8 cellular contexts compared by ENCODE assay signal in genomic region chr5:36876389-36876964, GRCh38. TPM values are rescaled to one million over a fixed set of nuclear protein-coding genes. Genes with fewer than 3 reads are reported as not detected.
DNase-seq lines count a peak whose midpoint lies in the region; ATAC-seq, FAIRE-seq and TF ChIP-seq lines count a peak whose summit lies in the region.

A gene with protein sequence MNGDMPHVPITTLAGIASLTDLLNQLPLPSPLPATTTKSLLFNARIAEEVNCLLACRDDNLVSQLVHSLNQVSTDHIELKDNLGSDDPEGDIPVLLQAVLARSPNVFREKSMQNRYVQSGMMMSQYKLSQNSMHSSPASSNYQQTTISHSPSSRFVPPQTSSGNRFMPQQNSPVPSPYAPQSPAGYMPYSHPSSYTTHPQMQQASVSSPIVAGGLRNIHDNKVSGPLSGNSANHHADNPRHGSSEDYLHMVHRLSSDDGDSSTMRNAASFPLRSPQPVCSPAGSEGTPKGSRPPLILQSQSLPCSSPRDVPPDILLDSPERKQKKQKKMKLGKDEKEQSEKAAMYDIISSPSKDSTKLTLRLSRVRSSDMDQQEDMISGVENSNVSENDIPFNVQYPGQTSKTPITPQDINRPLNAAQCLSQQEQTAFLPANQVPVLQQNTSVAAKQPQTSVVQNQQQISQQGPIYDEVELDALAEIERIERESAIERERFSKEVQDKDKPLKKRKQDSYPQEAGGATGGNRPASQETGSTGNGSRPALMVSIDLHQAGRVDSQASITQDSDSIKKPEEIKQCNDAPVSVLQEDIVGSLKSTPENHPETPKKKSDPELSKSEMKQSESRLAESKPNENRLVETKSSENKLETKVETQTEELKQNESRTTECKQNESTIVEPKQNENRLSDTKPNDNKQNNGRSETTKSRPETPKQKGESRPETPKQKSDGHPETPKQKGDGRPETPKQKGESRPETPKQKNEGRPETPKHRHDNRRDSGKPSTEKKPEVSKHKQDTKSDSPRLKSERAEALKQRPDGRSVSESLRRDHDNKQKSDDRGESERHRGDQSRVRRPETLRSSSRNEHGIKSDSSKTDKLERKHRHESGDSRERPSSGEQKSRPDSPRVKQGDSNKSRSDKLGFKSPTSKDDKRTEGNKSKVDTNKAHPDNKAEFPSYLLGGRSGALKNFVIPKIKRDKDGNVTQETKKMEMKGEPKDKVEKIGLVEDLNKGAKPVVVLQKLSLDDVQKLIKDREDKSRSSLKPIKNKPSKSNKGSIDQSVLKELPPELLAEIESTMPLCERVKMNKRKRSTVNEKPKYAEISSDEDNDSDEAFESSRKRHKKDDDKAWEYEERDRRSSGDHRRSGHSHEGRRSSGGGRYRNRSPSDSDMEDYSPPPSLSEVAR (N-terminal part only) (plus strand): TSS chr5:36876769. CDS start chr5:36953697, 76,928 bp downstream.

- H3K4me3 ChIP-seq in AG04450 (ENCODE audit: low read depth, low read length) (peak within 1 kb of the TSS; percentile 83), bronchial epithelial cell (ENCODE audit: low read depth, low read length) (peak within 1 kb of the TSS; percentile 94)

- peak within 1 kb of the TSS; percentile 94 for H3K4me3 Mint-ChIP-seq in WTC11

- no peak for TF ChIP-seq CTCF in AG04450 (IDR thresholded peaks at IDR 0.05; ENCODE audit: low read depth, low read length)
- no peak for TF ChIP-seq CTCF in WTC11 (IDR thresholded peaks at IDR 0.05)
- TF ChIP-seq CTCF in bronchial epithelial cell (IDR thresholded peaks at IDR 0.05; ENCODE audit: insufficient read depth, low read length, severe bottlenecking): no peak

- H3K27me3 ChIP-seq in AG04450 (ENCODE audit: control insufficient read depth, insufficient read depth, low read length) (no peaks in the 10 kb centered on the region), bronchial epithelial cell (ENCODE audit: control insufficient read depth, insufficient read depth, low read length) (no peaks in the 10 kb centered on the region)

- ATAC-seq in GM18909 (IDR thresholded peaks at IDR 0.05; ENCODE audit: poor library complexity, unreplicated experiment): peak; percentile 65
- peak; percentile 67 for ATAC-seq in HG03175 (IDR thresholded peaks at IDR 0.05; ENCODE audit: unreplicated experiment)
- peak; percentile 68 for ATAC-seq in WTC11

- peaks cover 29% of the 10 kb centered on the region for H3K4me1 Mint-ChIP-seq in WTC11

- peak within 1 kb of the TSS; percentile 96 for H3K27ac Mint-ChIP-seq in WTC11

- H3K9me3 Mint-ChIP-seq in WTC11: no peaks in the 10 kb centered on the region

- H3K27ac ChIP-seq in AG04450 (ENCODE audit: low read depth, low read length): peak within 1 kb of the TSS; percentile 90

- peak; percentile 77 for DNase-seq in AG04450 (ENCODE audit: low read depth, low spot score)
- peak; percentile 95 for DNase-seq in NCI-H2227 treated with DMSO at 0.1 percent for 48 hours (lab: John Stamatoyannopoulos, UW)
- DNase-seq in WTC11 (ENCODE audit: low spot score): peak; percentile 83
- DNase-seq in bronchial epithelial cell (ENCODE audit: low read depth): peak; percentile 85
- DNase-seq in inferior parietal cortex (ENCODE audit: extremely low spot score): peak; percentile 95
- DNase-seq in stimulated activated CD4-positive, alpha-beta T cell treated with anti-CD3 and anti-CD28 coated beads, Interleukin-12 subunit alpha, Interleukin-12 subunit beta, amount 100 ng/mL, for 24 hours (ENCODE audit: low read depth in 2 of 2): peak; percentile 83

- H3K27me3 Mint-ChIP-seq in WTC11 (ENCODE audit: low read depth): no peaks in the 10 kb centered on the region

- FAIRE-seq in bronchial epithelial cell (lab: Jason Lieb, UNC): no peak

- no peaks in the 10 kb centered on the region; the same call in 1 of the 2 replicates for H3K36me3 Mint-ChIP-seq in WTC11

- H3K36me3 ChIP-seq in bronchial epithelial cell (ENCODE audit: control insufficient read depth, insufficient read depth, low read length): no peaks in the 10 kb centered on the region

- CTCF ChIA-PET in AG04450 (lab: Charles Lee): interaction anchor here (0.6 to 5.0 kb wide), 3 partner anchors 70 to 594 kb away, joined by 3 to 32 read pairs (median 8); no protein-coding TSS in a partner anchor
- CTCF ChIA-PET in WTC11 (lab: Charles Lee): interaction anchor here (0.6 to 5.0 kb wide), 5 partner anchors 13 to 1220 kb away, joined by 3 to 23 read pairs (median 3); no protein-coding TSS in a partner anchor

- H3K9me3 ChIP-seq in AG04450 (ENCODE audit: control insufficient read depth, insufficient read depth, low read length): no peaks in the 10 kb centered on the region

- POLR2A ChIA-PET in AG04450 (lab: Yijun Ruan, JAX) (interaction anchor here (0.9 to 1.0 kb wide), 3 partner anchors 9 to 71 kb away, joined by 4 to 5 read pairs (median 4); no protein-coding TSS in a partner anchor), WTC11 (lab: Charles Lee) (interaction anchor here (1.3 kb wide), 2 partner anchors 131 to 133 kb away, joined by 3 to 4 read pairs; no protein-coding TSS in a partner anchor)

TF ChIP-seq in WTC11, 78 proteins besides CTCF, POLR2A, EP300 and RAD21 (continues in another document):
- TF ChIP-seq E2F5 (CRISPR knock-in tag; IDR thresholded peaks at IDR 0.05) (peak; percentile 81), NFYB (CRISPR knock-in tag; conservative IDR thresholded peaks at IDR 0.05; ENCODE audit: low read depth) (no peak; the same call in 1 of the 2 replicates), ZNF671 (CRISPR knock-in tag; IDR thresholded peaks at IDR 0.05) (no peak), SOX15 (CRISPR knock-in tag; IDR thresholded peaks at IDR 0.05) (no peak), ZNF138 (CRISPR knock-in tag; conservative IDR thresholded peaks at IDR 0.05) (no peak), EMX1 (CRISPR knock-in tag; IDR thresholded peaks at IDR 0.05) (no peak), MAX (CRISPR knock-in tag; IDR thresholded peaks at IDR 0.05) (peak; percentile 16; the same call in 1 of the 2 replicates), SP1 (CRISPR knock-in tag; conservative IDR thresholded peaks at IDR 0.05) (0 out of 2 replicates have a peak, but pooled peaks have one; percentile 20), ZNF396 (CRISPR knock-in tag; IDR thresholded peaks at IDR 0.05; ENCODE audit: borderline replicate concordance) (no peak), NFE2L1 (CRISPR knock-in tag; IDR thresholded peaks at IDR 0.05) (peak; percentile 58; the same call in 1 of the 2 replicates), ZNF121 (CRISPR knock-in tag; IDR thresholded peaks at IDR 0.05) (no peak), ZNF317 (CRISPR knock-in tag; IDR thresholded peaks at IDR 0.05; ENCODE audit: borderline replicate concordance, low read depth) (no peak), ZNF232 (CRISPR knock-in tag; IDR thresholded peaks at IDR 0.05) (no peak), NR3C1 (CRISPR knock-in tag; conservative IDR thresholded peaks at IDR 0.05; ENCODE audit: low read depth) (no peak)
- TF ChIP-seq, protein P1, sequence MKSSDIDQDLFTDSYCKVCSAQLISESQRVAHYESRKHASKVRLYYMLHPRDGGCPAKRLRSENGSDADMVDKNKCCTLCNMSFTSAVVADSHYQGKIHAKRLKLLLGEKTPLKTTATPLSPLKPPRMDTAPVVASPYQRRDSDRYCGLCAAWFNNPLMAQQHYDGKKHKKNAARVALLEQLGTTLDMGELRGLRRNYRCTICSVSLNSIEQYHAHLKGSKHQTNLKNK (CRISPR knock-in tag; IDR thresholded peaks at IDR 0.05): no peak
- TF ChIP-seq, protein P2, sequence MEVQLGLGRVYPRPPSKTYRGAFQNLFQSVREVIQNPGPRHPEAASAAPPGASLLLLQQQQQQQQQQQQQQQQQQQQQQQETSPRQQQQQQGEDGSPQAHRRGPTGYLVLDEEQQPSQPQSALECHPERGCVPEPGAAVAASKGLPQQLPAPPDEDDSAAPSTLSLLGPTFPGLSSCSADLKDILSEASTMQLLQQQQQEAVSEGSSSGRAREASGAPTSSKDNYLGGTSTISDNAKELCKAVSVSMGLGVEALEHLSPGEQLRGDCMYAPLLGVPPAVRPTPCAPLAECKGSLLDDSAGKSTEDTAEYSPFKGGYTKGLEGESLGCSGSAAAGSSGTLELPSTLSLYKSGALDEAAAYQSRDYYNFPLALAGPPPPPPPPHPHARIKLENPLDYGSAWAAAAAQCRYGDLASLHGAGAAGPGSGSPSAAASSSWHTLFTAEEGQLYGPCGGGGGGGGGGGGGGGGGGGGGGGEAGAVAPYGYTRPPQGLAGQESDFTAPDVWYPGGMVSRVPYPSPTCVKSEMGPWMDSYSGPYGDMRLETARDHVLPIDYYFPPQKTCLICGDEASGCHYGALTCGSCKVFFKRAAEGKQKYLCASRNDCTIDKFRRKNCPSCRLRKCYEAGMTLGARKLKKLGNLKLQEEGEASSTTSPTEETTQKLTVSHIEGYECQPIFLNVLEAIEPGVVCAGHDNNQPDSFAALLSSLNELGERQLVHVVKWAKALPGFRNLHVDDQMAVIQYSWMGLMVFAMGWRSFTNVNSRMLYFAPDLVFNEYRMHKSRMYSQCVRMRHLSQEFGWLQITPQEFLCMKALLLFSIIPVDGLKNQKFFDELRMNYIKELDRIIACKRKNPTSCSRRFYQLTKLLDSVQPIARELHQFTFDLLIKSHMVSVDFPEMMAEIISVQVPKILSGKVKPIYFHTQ (CRISPR knock-in tag; IDR thresholded peaks at IDR 0.05): no peak
- TF ChIP-seq, protein P3, sequence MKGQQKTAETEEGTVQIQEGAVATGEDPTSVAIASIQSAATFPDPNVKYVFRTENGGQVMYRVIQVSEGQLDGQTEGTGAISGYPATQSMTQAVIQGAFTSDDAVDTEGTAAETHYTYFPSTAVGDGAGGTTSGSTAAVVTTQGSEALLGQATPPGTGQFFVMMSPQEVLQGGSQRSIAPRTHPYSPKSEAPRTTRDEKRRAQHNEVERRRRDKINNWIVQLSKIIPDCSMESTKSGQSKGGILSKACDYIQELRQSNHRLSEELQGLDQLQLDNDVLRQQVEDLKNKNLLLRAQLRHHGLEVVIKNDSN (CRISPR knock-in tag; IDR thresholded peaks at IDR 0.05): no peak

RNA-seq across cellular contexts. Expression of the gene that starts here (rescaled TPM):
- polyA plus RNA-seq in AG04450 (2011; rRNA removed): 30.1 and 37.0 TPM in 2 replicates
- 99.5 and 144 TPM in 2 replicates for polyA minus RNA-seq in AG04450 (2011; rRNA and poly(A)+ RNA removed)
- 45.8 to 52.8 TPM (median 48.3 TPM) in 3 replicates for total RNA-seq in WTC11 (2021)
- total RNA-seq in bronchial epithelial cell: 20.0 and 26.5 TPM in 2 replicates

Comparison
In these comparisons a context has a peak if more than half of its experiments do, and no peak if none do; other contexts are left out.
1. Peak in every context shown above with its lines: DNase-seq, ATAC-seq, H3K4me3 ChIP-seq and H3K27ac ChIP-seq.